8 cellular contexts compared by ENCODE assay signal in the genomic region with DNA sequence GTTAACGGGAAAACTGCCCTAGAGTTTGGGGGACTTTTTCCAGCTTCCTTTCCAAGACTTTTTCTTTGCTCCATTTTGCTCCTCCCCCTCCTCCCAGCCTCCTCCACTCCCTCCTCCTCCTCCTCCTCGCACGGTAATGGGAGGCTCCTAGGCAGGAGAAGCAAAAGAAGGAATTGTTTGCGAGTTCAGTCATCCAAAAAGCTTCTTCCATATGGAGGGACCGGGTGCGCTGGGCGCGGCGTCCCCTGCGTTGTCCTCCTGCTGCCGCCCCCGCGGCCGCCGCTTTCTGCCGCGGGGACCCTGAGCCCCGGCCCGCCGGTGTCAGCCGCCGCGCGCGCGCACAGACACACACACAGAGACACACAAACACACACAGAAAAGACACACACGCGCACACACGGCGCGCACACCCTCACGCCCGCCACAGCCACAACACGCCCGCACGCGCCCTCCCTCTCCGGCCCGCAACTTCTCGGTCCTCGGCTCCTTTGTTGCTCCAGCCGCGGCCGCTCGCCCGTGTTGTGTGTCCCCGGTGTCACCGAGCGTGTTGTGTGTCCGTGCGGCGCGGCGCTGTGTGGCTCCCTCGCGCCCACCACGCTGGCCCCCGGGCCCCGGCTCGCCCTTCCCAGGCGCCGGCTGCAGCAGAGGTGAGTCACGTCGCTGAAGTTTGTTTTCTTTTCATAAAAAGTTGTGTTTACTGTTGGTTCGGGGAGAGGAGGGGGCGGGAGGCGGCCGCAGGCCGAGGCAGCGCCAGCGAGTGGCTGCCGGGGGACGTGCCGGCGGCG. TPM values are rescaled to one million over a fixed set of nuclear protein-coding genes. Genes with fewer than 3 reads are reported as not detected.
DNase-seq lines count a peak whose midpoint lies in the region; ATAC-seq and TF ChIP-seq lines count a peak whose summit lies in the region.

A gene with protein sequence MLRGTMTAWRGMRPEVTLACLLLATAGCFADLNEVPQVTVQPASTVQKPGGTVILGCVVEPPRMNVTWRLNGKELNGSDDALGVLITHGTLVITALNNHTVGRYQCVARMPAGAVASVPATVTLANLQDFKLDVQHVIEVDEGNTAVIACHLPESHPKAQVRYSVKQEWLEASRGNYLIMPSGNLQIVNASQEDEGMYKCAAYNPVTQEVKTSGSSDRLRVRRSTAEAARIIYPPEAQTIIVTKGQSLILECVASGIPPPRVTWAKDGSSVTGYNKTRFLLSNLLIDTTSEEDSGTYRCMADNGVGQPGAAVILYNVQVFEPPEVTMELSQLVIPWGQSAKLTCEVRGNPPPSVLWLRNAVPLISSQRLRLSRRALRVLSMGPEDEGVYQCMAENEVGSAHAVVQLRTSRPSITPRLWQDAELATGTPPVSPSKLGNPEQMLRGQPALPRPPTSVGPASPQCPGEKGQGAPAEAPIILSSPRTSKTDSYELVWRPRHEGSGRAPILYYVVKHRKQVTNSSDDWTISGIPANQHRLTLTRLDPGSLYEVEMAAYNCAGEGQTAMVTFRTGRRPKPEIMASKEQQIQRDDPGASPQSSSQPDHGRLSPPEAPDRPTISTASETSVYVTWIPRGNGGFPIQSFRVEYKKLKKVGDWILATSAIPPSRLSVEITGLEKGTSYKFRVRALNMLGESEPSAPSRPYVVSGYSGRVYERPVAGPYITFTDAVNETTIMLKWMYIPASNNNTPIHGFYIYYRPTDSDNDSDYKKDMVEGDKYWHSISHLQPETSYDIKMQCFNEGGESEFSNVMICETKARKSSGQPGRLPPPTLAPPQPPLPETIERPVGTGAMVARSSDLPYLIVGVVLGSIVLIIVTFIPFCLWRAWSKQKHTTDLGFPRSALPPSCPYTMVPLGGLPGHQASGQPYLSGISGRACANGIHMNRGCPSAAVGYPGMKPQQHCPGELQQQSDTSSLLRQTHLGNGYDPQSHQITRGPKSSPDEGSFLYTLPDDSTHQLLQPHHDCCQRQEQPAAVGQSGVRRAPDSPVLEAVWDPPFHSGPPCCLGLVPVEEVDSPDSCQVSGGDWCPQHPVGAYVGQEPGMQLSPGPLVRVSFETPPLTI (plus strand): TSS at position 188 of the 785 bp plus-strand sequence. CDS start 38,246 bp downstream, outside the sequence.

- no peaks in the 10 kb centered on the region for H4K20me1 ChIP-seq in OCI-LY3 (ENCODE audit: insufficient read depth, low read length)

- no peak within 1 kb of the TSS for H3K9ac ChIP-seq in OCI-LY3 (ENCODE audit: low read length)

- peak within 1 kb of the TSS; percentile 61 for H3K4me2 ChIP-seq in OCI-LY3 (ENCODE audit: low read length)

- peak; percentile 78 for ATAC-seq in left lung

- H3K79me2 ChIP-seq in OCI-LY3 (ENCODE audit: low read length): no peaks in the 10 kb centered on the region

- H3K4me3 ChIP-seq in OCI-LY3 (ENCODE audit: low read length) (peak within 1 kb of the TSS; percentile 70), left lung (peak within 1 kb of the TSS; percentile 47 to 48), stomach (peak within 1 kb of the TSS; percentile 63 to 79 (median 77))

- TF ChIP-seq EP300 in stomach (IDR thresholded peaks at IDR 0.05): no peak

- H3K27ac ChIP-seq in OCI-LY3 (ENCODE audit: low read length) (no peak within 1 kb of the TSS), left lung (peak within 1 kb of the TSS; percentile 50 to 70), stomach (peak within 1 kb of the TSS; percentile 84 to 92 (median 87))

- no peak for TF ChIP-seq POLR2A in stomach (IDR thresholded peaks at IDR 0.05)

- H2AFZ ChIP-seq in OCI-LY3 (ENCODE audit: low read depth, low read length): no peak within 1 kb of the TSS

- peak; percentile 57 for DNase-seq in activated CD8-positive, alpha-beta memory T cell treated with anti-CD3 and anti-CD28 coated beads, Interleukin-2, amount 50 U/mL, for 48 hours
- no peak for DNase-seq in activated CD8-positive, alpha-beta memory T cell treated with anti-CD3 and anti-CD28 coated beads, Interleukin-2, amount 50 U/mL, for 4 hours
- peak; percentile 34 for DNase-seq in dedifferentiated amniotic fluid mesenchymal stem cell (ENCODE audit: extremely low spot score)
- DNase-seq in left lung: no peak
- no peak for DNase-seq in stomach
- DNase-seq in middle frontal gyrus (ENCODE audit: extremely low spot score, low spot score): no peak
- DNase-seq in NK-92 treated with Interleukin-12 subunit alpha and Interleukin-12 subunit beta, amount 100 ng/mL, for 24 hours (lab: John Stamatoyannopoulos, UW): no peak

- H3K9me3 ChIP-seq in OCI-LY3 (ENCODE audit: insufficient read depth, low read length) (no peaks in the 10 kb centered on the region), left lung (no peaks in the 10 kb centered on the region), stomach (no peaks in the 10 kb centered on the region)

- TF ChIP-seq CTCF in OCI-LY3 (IDR thresholded peaks at IDR 0.05; ENCODE audit: low read depth, low read length) (no peak), left lung (IDR thresholded peaks at IDR 0.05) (no peak), stomach (IDR thresholded peaks at IDR 0.05) (no peak)

- WGBS in stomach, 5 donors: 0 to 1% (median 1%) methylated on average over 63 to 76 of the region's 76 CpGs

- H3K27me3 ChIP-seq in OCI-LY3 (ENCODE audit: low read depth, low read length): no peaks in the 10 kb centered on the region
- peaks cover 6 to 63% of the 10 kb centered on the region in 2 donors for H3K27me3 ChIP-seq in left lung
- H3K27me3 ChIP-seq in stomach: peaks cover 0 to 29% (median 22%) of the 10 kb centered on the region in 3 donors

- H3K4me1 ChIP-seq in OCI-LY3 (ENCODE audit: low read length) (no peaks in the 10 kb centered on the region), left lung (peaks cover 0 to 19% of the 10 kb centered on the region in 2 donors), stomach (peaks cover 0 to 54% (median 19%) of the 10 kb centered on the region in 4 donors)

- H3K36me3 ChIP-seq in OCI-LY3 (replicated peaks; ENCODE audit: low read depth, low read length) (no peaks in the 10 kb centered on the region), left lung (no peaks in the 10 kb centered on the region), stomach (peaks cover 0 to 3% (median 0%) of the 10 kb centered on the region in 4 donors)

- intact Hi-C loops in left lung (cut with DNase I) (no loop called here), stomach (cut with DNase I; ENCODE audit: low total_unique reads) (no loop called here)

RNA-seq across cellular contexts. Expression of the gene that starts here (rescaled TPM):
- 10 to 100 TPM in 1 of 2 donors, 1 to 10 TPM in 1; 6.0 to 19.6 TPM for total RNA-seq in left lung
- total RNA-seq in stomach: 10 to 100 TPM in 4 of 5 donors, 1 to 10 TPM in 1; 9.8 to 51.3 (median 32.2) TPM
- 10 to 100 TPM in 1 of 3 donors, 1 to 10 TPM in 2; 5.2 to 17.5 (median 8.8) TPM for polyA plus RNA-seq in stomach

Comparison
In these comparisons a context has a peak if more than half of its experiments do, and no peak if none do; other contexts are left out.
1. DNase-seq: peak in activated CD8-positive, alpha-beta memory T cell treated with anti-CD3 and anti-CD28 coated beads, Interleukin-2, amount 50 U/mL, for 48 hours (single experiment) and dedifferentiated amniotic fluid mesenchymal stem cell (single experiment); none in activated CD8-positive, alpha-beta memory T cell treated with anti-CD3 and anti-CD28 coated beads, Interleukin-2, amount 50 U/mL, for 4 hours (single experiment), left lung (0 of 2), stomach (single experiment), middle frontal gyrus (single experiment) and NK-92 treated with Interleukin-12 subunit alpha and Interleukin-12 subunit beta, amount 100 ng/mL, for 24 hours (single experiment).
2. Peak in every context shown above with its lines, with median percentiles within 50 percentile points of each other: H3K4me3 ChIP-seq.